ENCODE assay signal across 9 cellular contexts in the genomic region with DNA sequence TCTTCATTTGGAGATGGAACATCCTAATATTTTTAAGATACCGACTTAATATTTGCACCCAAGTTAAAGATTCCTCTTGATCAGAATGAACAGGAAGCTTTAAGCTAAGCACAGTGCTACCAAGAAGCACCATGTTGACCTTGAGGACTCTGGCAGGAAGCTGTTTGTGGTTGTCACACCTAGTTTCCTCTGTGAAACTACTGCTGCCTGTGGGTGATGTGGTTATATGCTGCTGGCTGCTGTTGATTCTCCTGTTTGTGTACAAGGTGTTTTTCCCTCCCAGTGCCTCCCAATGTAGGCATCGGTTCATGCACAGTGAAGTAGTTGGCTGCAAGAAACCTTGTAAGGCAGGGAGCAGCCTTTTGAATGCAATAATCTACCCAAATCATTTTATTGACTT. TPM values are rescaled to one million over a fixed set of nuclear protein-coding genes. Genes with fewer than 3 reads are reported as not detected.
DNase-seq lines count a peak whose midpoint lies in the region; ATAC-seq and TF ChIP-seq lines count a peak whose summit lies in the region.
"Had no signal": no experiment of that assay in that cellular context is flagged by ENCODE, and none has a peak within 500 bp of the region (broad histone marks: within the 10 kb centered on the region; RNA-seq: fewer than 3 reads in every experiment).

No MANE protein-coding gene starts in this region.

- H3K4me3 ChIP-seq in CD8-positive, alpha-beta T cell (ENCODE audit: low read depth, low read length) = peak overlapping the region; percentile 49

- peak; percentile 46 to 86 (median 71) for DNase-seq in CD8-positive, alpha-beta T cell
- DNase-seq in KBM-7 (peak; percentile 36), AG08395 (ENCODE audit: low spot score) (no peak), erythroblast (lab: John Stamatoyannopoulos, UW) (no peak), caudate nucleus (lab: John Stamatoyannopoulos, UW) (no peak)
- peak; percentile 51 to 68 for DNase-seq in activated T-cell treated with anti-CD3 and anti-CD28 coated beads, Interleukin-2, amount 50 U/mL, for 48 hours
- peak; percentile 73 for DNase-seq in stimulated activated CD4-positive, alpha-beta T cell treated with anti-CD3 and anti-CD28 coated beads, Interleukin-4, amount 100 ng/mL, for 24 hours
- DNase-seq: right cardiac atrium had no signal

- H3K4me1 Mint-ChIP-seq in CD8-positive, alpha-beta T cell (ENCODE audit: low read depth) = peaks cover 92% of the 10 kb centered on the region

- H3K4me3 Mint-ChIP-seq in CD8-positive, alpha-beta T cell = peak overlapping the region; percentile 76

- intact Hi-C loops in CD8-positive, alpha-beta T cell (cut with DNase I, micrococcal nuclease) = loop anchor here (1.0 to 10.0 kb wide), 7 partner anchors 15 to 403 kb away; partner anchors contain the start of genes AKTIP (in 1 of the 2), CHD9 (in 1 of the 2) and CHD9NB (in 1 of the 2)

- peaks cover 10% of the 10 kb centered on the region for H3K36me3 ChIP-seq in CD8-positive, alpha-beta T cell (ENCODE audit: insufficient read depth, low read length)

- peak; percentile 70 for ATAC-seq in CD8-positive, alpha-beta T cell
- peak; percentile 100 for ATAC-seq in GM21447 (IDR thresholded peaks at IDR 0.05; ENCODE audit: unreplicated experiment)

- no peaks in the 10 kb centered on the region for H3K9me3 Mint-ChIP-seq in CD8-positive, alpha-beta T cell

- H3K27ac Mint-ChIP-seq in CD8-positive, alpha-beta T cell = peak overlapping the region; percentile 94

- peak overlapping the region; percentile 72 for H3K27ac ChIP-seq in CD8-positive, alpha-beta T cell (ENCODE audit: low read depth, low read length)
- H3K27ac ChIP-seq in caudate nucleus (ENCODE audit: low read depth, low read length) = no peak overlapping the region

- TF ChIP-seq POLR2A in erythroblast (IDR thresholded peaks at IDR 0.05; ENCODE audit: low read length) = no peak

- POLR2A ChIA-PET in CD8-positive, alpha-beta T cell (lab: Charles Lee) = interaction anchor here (0.6 to 5.7 kb wide), 19 partner anchors 11 to 245 kb away, joined by 3 to 112 read pairs (median 4); partner anchors contain the start of genes AKTIP and RBL2

- no peaks in the 10 kb centered on the region for H3K27me3 ChIP-seq in CD8-positive, alpha-beta T cell (ENCODE audit: insufficient read depth, low read length)

- in situ Hi-C loops in KBM-7 (cut with MboI; ENCODE audit: low pct_unique_long_range_greater_than_20kb, low sequenced_read_pairs) = no loop called here

- H3K4me1 ChIP-seq in CD8-positive, alpha-beta T cell (ENCODE audit: insufficient read depth, low read length) = peaks cover 90% of the 10 kb centered on the region

- no peaks in the 10 kb centered on the region for H3K9me3 ChIP-seq in CD8-positive, alpha-beta T cell (ENCODE audit: low read length)

- no peak for TF ChIP-seq CTCF in CD8-positive, alpha-beta T cell (IDR thresholded peaks at IDR 0.05)

- H3K36me3 Mint-ChIP-seq in CD8-positive, alpha-beta T cell = peaks cover 74% of the 10 kb centered on the region

- CTCF ChIA-PET in CD8-positive, alpha-beta T cell (lab: Charles Lee) = interaction anchor here (1.9 to 3.9 kb wide), 3 partner anchors 11 to 46 kb away, joined by 6 to 31 read pairs (median 28); partner anchors contain the start of gene RBL2

- no peaks in the 10 kb centered on the region for H3K27me3 Mint-ChIP-seq in CD8-positive, alpha-beta T cell (ENCODE audit: low read depth)

RNA-seq across cellular contexts. Expression of gene RBL2, which starts 23.4 kb away (rescaled TPM):
- 10 to 100 TPM; 98.1 to 98.4 TPM for total RNA-seq in CD8-positive, alpha-beta T cell

RNA-seq across cellular contexts. Expression of gene AKTIP, which starts 45.3 kb away (rescaled TPM):
- total RNA-seq in CD8-positive, alpha-beta T cell = 10 to 100 TPM; 56.4 to 63.4 TPM

Comparison
In these comparisons a context has a peak if more than half of its experiments do, and no peak if none do; other contexts are left out.
1. DNase-seq: peak in CD8-positive, alpha-beta T cell (7 of 7), KBM-7 (single experiment), activated T-cell treated with anti-CD3 and anti-CD28 coated beads, Interleukin-2, amount 50 U/mL, for 48 hours (2 of 2) and stimulated activated CD4-positive, alpha-beta T cell treated with anti-CD3 and anti-CD28 coated beads, Interleukin-4, amount 100 ng/mL, for 24 hours (single experiment); none in AG08395 (single experiment), erythroblast (0 of 2) and caudate nucleus (0 of 61).